ENCODE assay signal across 14 cellular contexts in the genomic region with DNA sequence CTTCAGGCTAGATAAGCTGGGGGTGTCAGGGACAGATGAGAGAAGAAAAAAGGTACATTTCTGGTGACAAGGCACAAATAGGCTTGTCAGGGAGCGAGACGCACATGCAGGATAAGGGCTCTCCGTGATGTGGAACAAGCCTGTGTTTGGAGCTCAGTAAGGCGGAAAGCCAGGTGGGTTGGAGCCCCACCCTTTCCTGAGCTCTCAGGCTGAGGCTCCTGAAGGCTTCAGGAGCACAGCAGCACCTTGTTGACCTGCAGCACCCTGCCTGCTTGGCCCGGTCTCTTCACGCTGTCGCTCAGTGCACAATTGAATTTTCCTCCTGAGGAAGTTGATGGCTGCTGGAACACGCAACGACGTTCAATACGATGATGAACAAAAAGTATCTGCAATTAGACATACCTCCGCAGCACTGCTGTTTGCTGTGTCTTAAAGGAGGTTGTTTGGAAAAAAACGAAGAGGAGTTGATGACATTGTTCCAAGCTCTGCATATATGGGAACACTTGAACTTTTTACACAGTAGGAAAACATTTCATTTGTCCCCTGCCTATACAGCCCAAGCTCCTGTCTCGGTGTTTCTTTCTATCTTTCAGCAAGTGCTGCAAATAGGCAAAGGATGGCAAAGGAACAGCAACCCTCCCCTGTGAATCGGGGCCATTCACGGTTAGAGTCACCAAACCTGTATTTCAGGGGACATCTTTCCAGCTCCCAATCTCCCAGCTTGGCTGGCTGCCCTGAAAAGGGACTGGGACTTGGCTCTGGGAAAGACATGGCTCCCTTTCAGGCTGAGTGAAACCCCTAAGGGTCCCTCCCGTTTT. TPM values are rescaled to one million over a fixed set of nuclear protein-coding genes. Genes with fewer than 3 reads are reported as not detected.
DNase-seq lines count a peak whose midpoint lies in the region; ATAC-seq and TF ChIP-seq lines count a peak whose summit lies in the region.
"Had no signal": no experiment of that assay in that cellular context is flagged by ENCODE, and none has a peak within 500 bp of the region (broad histone marks: within the 10 kb centered on the region; RNA-seq: fewer than 3 reads in every experiment).

No MANE protein-coding gene starts in this region.

- peak overlapping the region; percentile 71 to 86 (median 84) for H3K27ac ChIP-seq in right lobe of liver
- H3K27ac ChIP-seq: SJSA1 had no signal

- H3K27ac Mint-ChIP-seq in WTC11: peak overlapping the region; percentile 82
- peak overlapping the region; percentile 83 for H3K27ac Mint-ChIP-seq in type B pancreatic cell
- H3K27ac Mint-ChIP-seq: activated T-helper 17 cell treated with anti-CD3 and anti-CD28 coated beads, Interleukin-2, amount 50 U/mL, for 72 hours had no signal

- DNase-seq in NCI-H748 (lab: John Stamatoyannopoulos, UW; ENCODE audit: unreplicated experiment) (peak; percentile 72), NCI-H748 treated with DMSO at 0.1 percent for 48 hours (lab: John Stamatoyannopoulos, UW) (no peak), WTC11 (ENCODE audit: low spot score) (no peak), right lobe of liver (peak in 1 of 3 donors; percentile 18), type B pancreatic cell (ENCODE audit: extremely low spot score, unreplicated experiment) (no peak), CD1c-positive myeloid dendritic cell (ENCODE audit: extremely low spot score) (no peak), activated T-cell treated with anti-CD3 and anti-CD28 coated beads for 4 hours (no peak)
- no peak for DNase-seq in activated CD8-positive, alpha-beta memory T cell treated with anti-CD3 and anti-CD28 coated beads for 24 hours
- DNase-seq: activated CD4-positive, CD25-positive, alpha-beta regulatory T cell treated with anti-CD3 and anti-CD28 coated beads, Interleukin-2, amount 50 U/mL, for 72 hours; GF-D8; stimulated activated CD4-positive, alpha-beta T cell treated with anti-CD3 and anti-CD28 coated beads, Interleukin-4, amount 100 ng/mL, for 1 hour had no signal

- no peak for TF ChIP-seq POLR2A in right lobe of liver (IDR thresholded peaks at IDR 0.05)

- H3K4me3 Mint-ChIP-seq in WTC11: peak overlapping the region; percentile 43
- H3K4me3 Mint-ChIP-seq in type B pancreatic cell: peak overlapping the region; percentile 65
- H3K4me3 Mint-ChIP-seq: activated T-helper 17 cell treated with anti-CD3 and anti-CD28 coated beads, Interleukin-2, amount 50 U/mL, for 72 hours had no signal

- H3K36me3 Mint-ChIP-seq in WTC11 (no peaks in the 10 kb centered on the region), type B pancreatic cell (no peaks in the 10 kb centered on the region)

- intact Hi-C loops in right lobe of liver (cut with DNase I): no loop called here

- 57% methylated on average over 10 of the region's 17 CpGs for WGBS in right lobe of liver (ENCODE audit: insufficient coverage, low coverage, low lambda C conversion rate, missing lambda C conversion rate)

- CTCF ChIA-PET in WTC11 (lab: Charles Lee): interaction anchor here (0.6 to 2.4 kb wide), 8 partner anchors 10 to 352 kb away, joined by 3 to 9 read pairs (median 4); no protein-coding TSS in a partner anchor

- POLR2A ChIA-PET in WTC11 (lab: Charles Lee): interaction anchor here (0.5 to 4.0 kb wide), 5 partner anchors 8 to 41 kb away, joined by 3 to 60 read pairs (median 3); no protein-coding TSS in a partner anchor

- H3K9me3 Mint-ChIP-seq in WTC11 (no peaks in the 10 kb centered on the region), type B pancreatic cell (no peaks in the 10 kb centered on the region)
- H3K9me3 Mint-ChIP-seq: activated T-helper 17 cell treated with anti-CD3 and anti-CD28 coated beads, Interleukin-2, amount 50 U/mL, for 72 hours had no signal

- H3K27me3 Mint-ChIP-seq in WTC11 (ENCODE audit: low read depth) (peaks cover 3% of the 10 kb centered on the region; the same call in 1 of the 2 replicates), type B pancreatic cell (peaks cover 25% of the 10 kb centered on the region)

- no peaks in the 10 kb centered on the region for H3K27me3 ChIP-seq in right lobe of liver
- H3K27me3 ChIP-seq: SJSA1 had no signal

- peak overlapping the region in 2 of 3 donors; percentile 58 to 62 for H3K4me3 ChIP-seq in right lobe of liver
- H3K4me3 ChIP-seq: SJSA1 had no signal

- H3K4me1 ChIP-seq in right lobe of liver: peaks cover 0 to 28% (median 7%) of the 10 kb centered on the region in 4 donors

- no peaks in the 10 kb centered on the region for H3K36me3 ChIP-seq in right lobe of liver
- H3K36me3 ChIP-seq: SJSA1 had no signal

- no peaks in the 10 kb centered on the region for H3K9me3 ChIP-seq in right lobe of liver
- H3K9me3 ChIP-seq: SJSA1 had no signal

- ATAC-seq in WTC11: peak; percentile 29
- ATAC-seq in right lobe of liver: no peak
- ATAC-seq: activated T-helper 17 cell treated with anti-CD3 and anti-CD28 coated beads, Interleukin-2, amount 50 U/mL, for 72 hours had no signal

- TF ChIP-seq CTCF in WTC11 (IDR thresholded peaks at IDR 0.05): no peak
- TF ChIP-seq CTCF in right lobe of liver (IDR thresholded peaks at IDR 0.05): no peak
- no peak for TF ChIP-seq CTCF in type B pancreatic cell (conservative IDR thresholded peaks at IDR 0.05)

- H3K4me1 Mint-ChIP-seq in WTC11: peaks cover 71% of the 10 kb centered on the region
- peaks cover 57% of the 10 kb centered on the region for H3K4me1 Mint-ChIP-seq in type B pancreatic cell (ENCODE audit: unreplicated experiment)
- H3K4me1 Mint-ChIP-seq: activated T-helper 17 cell treated with anti-CD3 and anti-CD28 coated beads, Interleukin-2, amount 50 U/mL, for 72 hours had no signal

TF ChIP-seq in WTC11, 78 proteins besides CTCF, POLR2A, EP300 and RAD21:
- TF ChIP-seq RORB (CRISPR knock-in tag; IDR thresholded peaks at IDR 0.05): no peak
- no peak for TF ChIP-seq ZNF416 (CRISPR knock-in tag; IDR thresholded peaks at IDR 0.05)
- TF ChIP-seq, protein P1, sequence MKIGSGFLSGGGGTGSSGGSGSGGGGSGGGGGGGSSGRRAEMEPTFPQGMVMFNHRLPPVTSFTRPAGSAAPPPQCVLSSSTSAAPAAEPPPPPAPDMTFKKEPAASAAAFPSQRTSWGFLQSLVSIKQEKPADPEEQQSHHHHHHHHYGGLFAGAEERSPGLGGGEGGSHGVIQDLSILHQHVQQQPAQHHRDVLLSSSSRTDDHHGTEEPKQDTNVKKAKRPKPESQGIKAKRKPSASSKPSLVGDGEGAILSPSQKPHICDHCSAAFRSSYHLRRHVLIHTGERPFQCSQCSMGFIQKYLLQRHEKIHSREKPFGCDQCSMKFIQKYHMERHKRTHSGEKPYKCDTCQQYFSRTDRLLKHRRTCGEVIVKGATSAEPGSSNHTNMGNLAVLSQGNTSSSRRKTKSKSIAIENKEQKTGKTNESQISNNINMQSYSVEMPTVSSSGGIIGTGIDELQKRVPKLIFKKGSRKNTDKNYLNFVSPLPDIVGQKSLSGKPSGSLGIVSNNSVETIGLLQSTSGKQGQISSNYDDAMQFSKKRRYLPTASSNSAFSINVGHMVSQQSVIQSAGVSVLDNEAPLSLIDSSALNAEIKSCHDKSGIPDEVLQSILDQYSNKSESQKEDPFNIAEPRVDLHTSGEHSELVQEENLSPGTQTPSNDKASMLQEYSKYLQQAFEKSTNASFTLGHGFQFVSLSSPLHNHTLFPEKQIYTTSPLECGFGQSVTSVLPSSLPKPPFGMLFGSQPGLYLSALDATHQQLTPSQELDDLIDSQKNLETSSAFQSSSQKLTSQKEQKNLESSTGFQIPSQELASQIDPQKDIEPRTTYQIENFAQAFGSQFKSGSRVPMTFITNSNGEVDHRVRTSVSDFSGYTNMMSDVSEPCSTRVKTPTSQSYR (CRISPR knock-in tag; IDR thresholded peaks at IDR 0.05): no peak
- no peak for TF ChIP-seq NFE2L1 (CRISPR knock-in tag; IDR thresholded peaks at IDR 0.05)
- no peak for TF ChIP-seq TEAD4 (CRISPR knock-in tag; IDR thresholded peaks at IDR 0.05)
- TF ChIP-seq FOXP1 (CRISPR knock-in tag; IDR thresholded peaks at IDR 0.05; ENCODE audit: borderline replicate concordance): no peak
- TF ChIP-seq USF2 (CRISPR knock-in tag; IDR thresholded peaks at IDR 0.05): no peak
- no peak for TF ChIP-seq ESRRA (CRISPR knock-in tag; IDR thresholded peaks at IDR 0.05; ENCODE audit: borderline replicate concordance)
- TF ChIP-seq IRF2 (CRISPR knock-in tag; IDR thresholded peaks at IDR 0.05; ENCODE audit: borderline replicate concordance, low read depth): no peak
- TF ChIP-seq MYBL2 (CRISPR knock-in tag; IDR thresholded peaks at IDR 0.05): no peak
- TF ChIP-seq MXD4 (CRISPR knock-in tag; IDR thresholded peaks at IDR 0.05; ENCODE audit: borderline replicate concordance): no peak

RNA-seq across cellular contexts. Expression of gene SERP2, which starts 29.5 kb away (rescaled TPM):
- total RNA-seq in WTC11 (2021) (0.92 to 1.7 TPM (median 1.2 TPM) in 3 replicates), right lobe of liver (1 to 10 TPM; 2.1 to 9.0 (median 2.8) TPM), type B pancreatic cell (ENCODE audit: low replicate concordance) (3.6 and 6.1 TPM in 2 replicates)
- total RNA-seq: activated T-helper 17 cell treated with anti-CD3 and anti-CD28 coated beads, Interleukin-2, amount 50 U/mL, for 72 hours; HT1080; SJSA1 had no signal
